In the genomic region with DNA sequence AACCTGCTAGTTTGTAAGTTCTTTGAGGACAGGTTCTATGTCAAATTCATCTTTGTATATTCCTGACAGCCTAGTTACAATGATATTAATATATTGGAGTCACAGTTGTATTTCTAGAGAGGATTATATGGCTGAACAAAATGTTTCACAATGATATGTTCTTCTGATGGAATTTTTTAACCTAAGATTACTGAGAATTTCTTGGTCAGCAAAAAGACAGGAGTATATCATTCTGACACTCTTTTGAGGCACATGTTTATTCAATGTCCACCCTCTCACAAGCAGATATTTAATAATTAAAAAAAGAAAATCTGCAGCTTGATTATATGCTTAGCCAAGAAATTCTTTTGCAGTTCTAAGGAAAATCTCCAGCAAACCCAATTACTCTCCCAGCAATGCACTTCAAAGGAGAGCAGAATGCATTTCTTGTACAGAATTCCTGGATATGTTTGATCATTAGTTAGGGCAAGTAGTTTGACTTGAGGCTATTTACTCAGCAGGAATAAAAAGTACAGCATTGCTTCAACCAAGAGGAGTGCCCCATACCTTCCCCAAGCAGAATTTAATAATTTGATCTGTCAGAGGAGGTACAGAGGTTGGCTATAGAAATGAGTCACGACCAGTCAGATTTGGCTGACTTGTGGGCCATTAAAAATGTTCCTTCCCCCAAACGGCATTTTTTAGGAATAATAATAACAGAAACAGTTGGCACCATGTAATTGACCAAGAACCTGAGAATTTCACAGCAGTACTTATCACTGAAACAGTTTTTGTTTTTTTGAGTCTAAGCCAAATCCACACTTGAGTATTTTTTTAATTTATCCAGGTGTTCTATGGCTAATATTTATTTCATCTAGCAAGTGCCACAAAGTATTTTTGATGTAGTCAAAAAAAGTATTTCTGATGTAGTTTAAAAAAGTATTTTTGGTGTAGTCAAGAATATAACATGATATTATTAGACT, we compare ENCODE assay signal across 27 cellular contexts.
DNase-seq lines count a peak whose midpoint lies in the region; TF ChIP-seq lines count a peak whose summit lies in the region.
"Had no signal": no experiment of that assay in that cellular context is flagged by ENCODE, and none has a peak within 500 bp of the region (broad histone marks: within the 10 kb centered on the region; RNA-seq: fewer than 3 reads in every experiment).

No MANE protein-coding gene starts in this region.

- H3K27me3 ChIP-seq in PC-9 (ENCODE audit: insufficient read depth, low read depth) (no peaks in the 10 kb centered on the region), neural cell (ENCODE audit: insufficient read depth, low read depth, low read length) (no peaks in the 10 kb centered on the region)
- H3K27me3 ChIP-seq: dorsolateral prefrontal cortex, hepatocyte, stomach, tibial artery had no signal

- CTCF ChIA-PET in PC-9 (lab: Charles Lee), result no interaction called here

- H3K4me1 ChIP-seq in PC-9 (replicated peaks; ENCODE audit: insufficient read depth), result peaks cover 14% of the 10 kb centered on the region
- H3K4me1 ChIP-seq: stomach, tibial artery had no signal

- H3K9me2 ChIP-seq in PC-9 (ENCODE audit: insufficient read depth), result no peaks in the 10 kb centered on the region
- H3K9me2 ChIP-seq in neural cell (ENCODE audit: insufficient read depth, low read length), result no peaks in the 10 kb centered on the region

- BruUV-seq in PC-9 (replicated peaks; lab: Mats Ljungman, UMichigan), result no TSS peak

- H3K4me2 ChIP-seq in PC-9, result no peak overlapping the region
- no peak overlapping the region for H3K4me2 ChIP-seq in neural cell (ENCODE audit: low read length)
- H3K4me2 ChIP-seq: hepatocyte, KMS-11 had no signal

- peak; percentile 20 for TF ChIP-seq EP300 in neural cell (conservative IDR thresholded peaks at IDR 0.05; ENCODE audit: poor library complexity, severe bottlenecking)

- intact Hi-C loops in PC-9 (cut with micrococcal nuclease; ENCODE audit: unreplicated experiment), result no loop called here

- H4K20me1 ChIP-seq in PC-9 (ENCODE audit: insufficient read depth) (no peaks in the 10 kb centered on the region), neural cell (ENCODE audit: insufficient read depth) (no peaks in the 10 kb centered on the region)

- TF ChIP-seq RAD21 in neural cell (conservative IDR thresholded peaks at IDR 0.05), result no peak

- no peaks in the 10 kb centered on the region for H3F3A ChIP-seq in PC-9 (ENCODE audit: insufficient read depth, low read depth)
- no peaks in the 10 kb centered on the region for H3F3A ChIP-seq in neural cell (ENCODE audit: insufficient read depth, low read length, poor library complexity, severe bottlenecking)

- H3K9me3 ChIP-seq in PC-9 (ENCODE audit: insufficient read depth, low read depth) (no peaks in the 10 kb centered on the region), neural cell (ENCODE audit: low read length) (no peaks in the 10 kb centered on the region)
- H3K9me3 ChIP-seq: stomach, tibial artery had no signal

- no peak overlapping the region for H3K9ac ChIP-seq in neural cell (ENCODE audit: low read length)
- H3K9ac ChIP-seq: KMS-11 had no signal

- POLR2A ChIA-PET in PC-9 (lab: Charles Lee; ENCODE audit: unreplicated experiment), result no interaction called here

- TF ChIP-seq CTCF in PC-9 (conservative IDR thresholded peaks at IDR 0.05), result no peak
- TF ChIP-seq CTCF in epithelial cell of proximal tubule (conservative IDR thresholded peaks at IDR 0.05; ENCODE audit: low read depth, low read length), result no peak
- no peak for TF ChIP-seq CTCF in neural cell (IDR thresholded peaks at IDR 0.05; ENCODE audit: poor library complexity, severe bottlenecking)

- H3K36me3 ChIP-seq in PC-9 (ENCODE audit: low read depth) (no peaks in the 10 kb centered on the region), neural cell (ENCODE audit: insufficient read depth, low read length) (no peaks in the 10 kb centered on the region)
- H3K36me3 ChIP-seq: stomach, tibial artery had no signal

- no peak overlapping the region for H3K27ac ChIP-seq in PC-9
- no peak overlapping the region for H3K27ac ChIP-seq in neural cell (ENCODE audit: low read length)
- H3K27ac ChIP-seq: dorsolateral prefrontal cortex, hepatocyte, KMS-11, stomach, tibial artery had no signal

- H3K79me2 ChIP-seq in PC-9 (ENCODE audit: low read depth) (no peaks in the 10 kb centered on the region), neural cell (replicated peaks; ENCODE audit: insufficient read depth, low read length) (no peaks in the 10 kb centered on the region)
- H3K79me2 ChIP-seq: hepatocyte had no signal

- H3K4me3 ChIP-seq in PC-9 (no peak overlapping the region), epithelial cell of proximal tubule (ENCODE audit: low read depth, low read length) (no peak overlapping the region), neural cell (ENCODE audit: low read length) (no peak overlapping the region)
- H3K4me3 ChIP-seq: dorsolateral prefrontal cortex, hepatocyte, stomach, tibial artery had no signal

- peak; percentile 3 for DNase-seq in EH (ENCODE audit: low read depth)
- peak; percentile 3 to 74 for DNase-seq in PC-9
- DNase-seq in epithelial cell of proximal tubule (ENCODE audit: low read depth), result peak; percentile 39
- no peak for DNase-seq in GM03348 (ENCODE audit: low spot score)
- no peak for DNase-seq in SKM-1 (lab: John Stamatoyannopoulos, UW; ENCODE audit: unreplicated experiment)
- no peak for DNase-seq in GDM1 (lab: John Stamatoyannopoulos, UW)
- no peak for DNase-seq in amygdala (lab: John Stamatoyannopoulos, UW)
- DNase-seq: ACHN; activated CD4-positive, CD25-positive, alpha-beta regulatory T cell; activated naive CD8-positive, alpha-beta T cell treated with anti-CD3 and anti-CD28 coated beads, Interleukin-2, amount 50 U/mL, for 24 hours; activated T-cell treated with anti-CD3 and anti-CD28 coated beads, Interleukin-2, amount 50 U/mL, for 48 hours; CD8-positive, alpha-beta T cell; dorsolateral prefrontal cortex; EL; H9; NCI-H1417 treated with DMSO at 0.1 percent for 48 hours; NCI-H2081; NCI-H748 treated with DMSO at 0.1 percent for 48 hours; posterior cingulate gyrus; stimulated activated CD4-positive, alpha-beta T cell treated with anti-CD3 and anti-CD28 coated beads, Interleukin-12 subunit alpha, Interleukin-12 subunit beta, amount 100 ng/mL, for 4 hours; stimulated activated CD4-positive, alpha-beta T cell treated with anti-CD3 and anti-CD28 coated beads, Interleukin-4, amount 100 ng/mL, for 1 hour; stomach; T-helper 1 cell; tibial artery had no signal

- H2AFZ ChIP-seq in PC-9 (no peak overlapping the region), neural cell (ENCODE audit: low read depth, low read length) (no peak overlapping the region)
- H2AFZ ChIP-seq: hepatocyte had no signal

TF ChIP-seq in neural cell, 6 proteins besides CTCF, POLR2A, EP300 and RAD21:
- TF ChIP-seq, protein P1, sequence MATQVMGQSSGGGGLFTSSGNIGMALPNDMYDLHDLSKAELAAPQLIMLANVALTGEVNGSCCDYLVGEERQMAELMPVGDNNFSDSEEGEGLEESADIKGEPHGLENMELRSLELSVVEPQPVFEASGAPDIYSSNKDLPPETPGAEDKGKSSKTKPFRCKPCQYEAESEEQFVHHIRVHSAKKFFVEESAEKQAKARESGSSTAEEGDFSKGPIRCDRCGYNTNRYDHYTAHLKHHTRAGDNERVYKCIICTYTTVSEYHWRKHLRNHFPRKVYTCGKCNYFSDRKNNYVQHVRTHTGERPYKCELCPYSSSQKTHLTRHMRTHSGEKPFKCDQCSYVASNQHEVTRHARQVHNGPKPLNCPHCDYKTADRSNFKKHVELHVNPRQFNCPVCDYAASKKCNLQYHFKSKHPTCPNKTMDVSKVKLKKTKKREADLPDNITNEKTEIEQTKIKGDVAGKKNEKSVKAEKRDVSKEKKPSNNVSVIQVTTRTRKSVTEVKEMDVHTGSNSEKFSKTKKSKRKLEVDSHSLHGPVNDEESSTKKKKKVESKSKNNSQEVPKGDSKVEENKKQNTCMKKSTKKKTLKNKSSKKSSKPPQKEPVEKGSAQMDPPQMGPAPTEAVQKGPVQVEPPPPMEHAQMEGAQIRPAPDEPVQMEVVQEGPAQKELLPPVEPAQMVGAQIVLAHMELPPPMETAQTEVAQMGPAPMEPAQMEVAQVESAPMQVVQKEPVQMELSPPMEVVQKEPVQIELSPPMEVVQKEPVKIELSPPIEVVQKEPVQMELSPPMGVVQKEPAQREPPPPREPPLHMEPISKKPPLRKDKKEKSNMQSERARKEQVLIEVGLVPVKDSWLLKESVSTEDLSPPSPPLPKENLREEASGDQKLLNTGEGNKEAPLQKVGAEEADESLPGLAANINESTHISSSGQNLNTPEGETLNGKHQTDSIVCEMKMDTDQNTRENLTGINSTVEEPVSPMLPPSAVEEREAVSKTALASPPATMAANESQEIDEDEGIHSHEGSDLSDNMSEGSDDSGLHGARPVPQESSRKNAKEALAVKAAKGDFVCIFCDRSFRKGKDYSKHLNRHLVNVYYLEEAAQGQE (IDR thresholded peaks at IDR 0.05; ENCODE audit: borderline replicate concordance), result no peak
- no peak for TF ChIP-seq POLR2AphosphoS5 (IDR thresholded peaks at IDR 0.05)
- no peak for TF ChIP-seq MXI1 (conservative IDR thresholded peaks at IDR 0.05; ENCODE audit: poor library complexity, severe bottlenecking)
- no peak for TF ChIP-seq SMC3 (conservative IDR thresholded peaks at IDR 0.05; ENCODE audit: poor library complexity)
- TF ChIP-seq TAF1 (IDR thresholded peaks at IDR 0.05; ENCODE audit: low read depth), result no peak
- TF ChIP-seq EZH2 (IDR thresholded peaks at IDR 0.05; ENCODE audit: borderline replicate concordance, insufficient read depth, low read length, poor library complexity, severe bottlenecking), result no peak

Comparison
In these comparisons a context has a peak if more than half of its experiments do, and no peak if none do; other contexts are left out.
1. DNase-seq: peak in EH (single experiment), PC-9 (2 of 2) and epithelial cell of proximal tubule (single experiment); none in GM03348 (single experiment), SKM-1 (single experiment), GDM1 (single experiment) and amygdala (0 of 56).